In genomic region chrX:107724653-107725052, GRCh38 we compare ENCODE assay signal across 23 cellular contexts. TPM values are rescaled to one million over a fixed set of nuclear protein-coding genes. Genes with fewer than 3 reads are reported as not detected.
"Had no signal": no experiment of that assay in that cellular context is flagged by ENCODE, and none has a peak within 500 bp of the region (broad histone marks: within the 10 kb centered on the region; RNA-seq: fewer than 3 reads in every experiment).

No MANE protein-coding gene starts in this region.

- ATAC-seq: activated CD4-positive, alpha-beta T cell treated with anti-CD3 and anti-CD28 coated beads for 36 hours; activated naive CD4-positive, alpha-beta T cell treated with anti-CD3 and anti-CD28 coated beads, Interleukin-2, amount 50 U/mL, for 72 hours; heart left ventricle; right cardiac atrium; stimulated activated effector memory CD8-positive, alpha-beta T cell treated with anti-CD3 and anti-CD28 coated beads, Interleukin-12 subunit alpha, Interleukin-12 subunit beta, amount 100 ng/mL, for 72 hours; WTC11 had no signal

- H3K9me3 ChIP-seq: heart left ventricle, left ventricle myocardium inferior had no signal

- H3K27ac ChIP-seq: epithelial cell of prostate had no signal

- DNase-seq: activated CD4-positive, alpha-beta memory T cell treated with anti-CD3 and anti-CD28 coated beads for 36 hours; activated CD4-positive, alpha-beta T cell treated with anti-CD3 and anti-CD28 coated beads for 36 hours; activated gamma-delta T cell treated with Interleukin-2 at 50 U/mL for 16 hours; activated T-cell treated with anti-CD3 and anti-CD28 coated beads for 4 hours; endodermal cell; heart left ventricle; left ventricle myocardium inferior; right cardiac atrium; stimulated activated CD4-positive, alpha-beta T cell treated with anti-CD3 and anti-CD28 coated beads, Interleukin-4, amount 100 ng/mL, for 24 hours had no signal

- H3K4me2 ChIP-seq: smooth muscle cell had no signal

- H3K36me3 ChIP-seq: heart left ventricle, left ventricle myocardium inferior had no signal

- H3K4me3 ChIP-seq: heart left ventricle, left ventricle myocardium inferior, smooth muscle cell had no signal

RNA-seq across cellular contexts. Expression of gene NCBP2L, which starts 52.9 kb away (rescaled TPM):
- total RNA-seq: activated CD4-positive, alpha-beta memory T cell treated with anti-CD3 and anti-CD28 coated beads for 36 hours; activated CD4-positive, alpha-beta T cell treated with anti-CD3 and anti-CD28 coated beads for 36 hours; activated naive CD4-positive, alpha-beta T cell treated with anti-CD3 and anti-CD28 coated beads, Interleukin-2, amount 50 U/mL, for 72 hours; activated T-helper 1 cell treated with anti-CD3 and anti-CD28 coated beads, Interleukin-12 subunit alpha, Interleukin-12 subunit beta, Interleukin-2, Interleukin-4 antibody, amounts not matched to agents 30 ng/mL and 10 ng/mL and 1 ng/mL, durations not matched to agents 14 hours and 24 hours and 36 hours; cardiac septum; endodermal cell; frontal cortex; heart left ventricle; kidney epithelial cell; left ventricle myocardium inferior; myocyte; neural crest cell; progenitor cell of endocrine pancreas; right cardiac atrium; smooth muscle cell; T-helper 2 cell treated with Interferon-gamma antibody and Interleukin-4, amounts not matched to agents 100 ng/mL and 5 ng/mL, for 36 hours; ureter had no signal
- polyA plus RNA-seq: heart left ventricle, right cardiac atrium, smooth muscle cell had no signal
